ENCODE assay signal across 21 cellular contexts in genomic region chr3:120275553-120276092, GRCh38. TPM values are rescaled to one million over a fixed set of nuclear protein-coding genes. Genes with fewer than 3 reads are reported as not detected.
"Had no signal": no experiment of that assay in that cellular context is flagged by ENCODE, and none has a peak within 500 bp of the region (broad histone marks: within the 10 kb centered on the region; RNA-seq: fewer than 3 reads in every experiment).

No MANE protein-coding gene starts in this region.

- DNase-seq: activated CD4-positive, alpha-beta T cell treated with anti-CD3 and anti-CD28 coated beads, Interleukin-2, amount 50 U/mL, for 1 hour; activated CD4-positive, CD25-positive, alpha-beta regulatory T cell treated with anti-CD3 and anti-CD28 coated beads, Interleukin-2, amount 50 U/mL, for 72 hours; activated CD8-positive, alpha-beta T cell treated with anti-CD3 and anti-CD28 coated beads, Interleukin-2, amount 10 ng/mL, durations not matched to agents 7 days and 5 days; activated gamma-delta T cell treated with Interleukin-2 at 50 U/mL for 16 hours; adrenal gland; central memory CD4-positive, alpha-beta T cell; dermis blood vessel endothelial cell; effector CD8-positive, alpha-beta T cell; foreskin melanocyte; hippocampal formation; kidney glomerular epithelial cell; left lung; natural killer cell; stimulated activated CD4-positive, alpha-beta T cell treated with anti-CD3 and anti-CD28 coated beads, Interleukin-12 subunit alpha, Interleukin-12 subunit beta, amount 100 ng/mL, for 4 hours; T-helper 1 cell; thyroid gland; upper lobe of right lung; WERI-Rb-1 had no signal

- ATAC-seq: activated CD8-positive, alpha-beta T cell treated with anti-CD3 and anti-CD28 coated beads, Interleukin-2, amount 10 ng/mL, durations not matched to agents 7 days and 5 days; natural killer cell had no signal

- FAIRE-seq: TTC549 had no signal

- H3K4me3 ChIP-seq: ascending aorta, left lung, lung, thyroid gland, upper lobe of right lung had no signal

RNA-seq across cellular contexts. Expression of gene GPR156, which starts 9.4 kb away (rescaled TPM):
- total RNA-seq: activated CD8-positive, alpha-beta T cell treated with anti-CD3 and anti-CD28 coated beads, Interleukin-2, amount 10 ng/mL, durations not matched to agents 7 days and 5 days; ascending aorta; dermis blood vessel endothelial cell; thyroid gland had no signal
